ENCODE assay signal across 34 cellular contexts in genomic region chr17:19381741-19382444, GRCh38. TPM values are rescaled to one million over a fixed set of nuclear protein-coding genes. Genes with fewer than 3 reads are reported as not detected.
DNase-seq lines count a peak whose midpoint lies in the region; ATAC-seq and TF ChIP-seq lines count a peak whose summit lies in the region.
"Had no signal": no experiment of that assay in that cellular context is flagged by ENCODE, and none has a peak within 500 bp of the region (broad histone marks: within the 10 kb centered on the region; RNA-seq: fewer than 3 reads in every experiment).

No MANE protein-coding gene starts in this region.

- H3K9me3 ChIP-seq in A673 (ENCODE audit: low read depth, low read length, poor library complexity, severe bottlenecking) (no peaks in the 10 kb centered on the region), adrenal gland (replicated peaks in 1 of 3) (no peaks in the 10 kb centered on the region), muscle layer of colon (ENCODE audit: low read length) (no peaks in the 10 kb centered on the region)
- H3K9me3 ChIP-seq: BLaER1 treated with 17β-estradiol and CSF1 and Interleukin-3, amounts not matched to agents 10 nM and 100 nM; colonic mucosa; MG63; pancreas had no signal

- H3K36me3 ChIP-seq in A673 (ENCODE audit: insufficient read depth, low read length, poor library complexity, severe bottlenecking) (peaks cover 58% of the 10 kb centered on the region), adrenal gland (replicated peaks in 1 of 2) (peaks cover 0 to 53% of the 10 kb centered on the region in 2 donors), muscle layer of colon (ENCODE audit: insufficient read depth, low read length) (peaks cover 42% of the 10 kb centered on the region)

- H3K27me3 ChIP-seq in A673 (replicated peaks; ENCODE audit: insufficient read depth, low read depth, low read length, poor library complexity): no peaks in the 10 kb centered on the region
- H3K27me3 ChIP-seq in adrenal gland: no peaks in the 10 kb centered on the region
- H3K27me3 ChIP-seq in muscle layer of colon (ENCODE audit: control insufficient read depth in 1 of 2, insufficient read depth in 2 of 2, low read length in 2 of 2): no peaks in the 10 kb centered on the region
- H3K27me3 ChIP-seq: BLaER1 treated with 17β-estradiol and CSF1 and Interleukin-3, amounts not matched to agents 10 nM and 100 nM; colonic mucosa; hepatocyte; MG63; pancreas had no signal

- POLR2A ChIA-PET in A673 (lab: Charles Lee; ENCODE audit: low non-redundant PET): no interaction called here

- no peak for TF ChIP-seq POLR2A in adrenal gland (IDR thresholded peaks at IDR 0.05)

- 89 to 96% (median 92%) methylated on average over 31 of the region's 31 CpGs for WGBS in adrenal gland, 4 donors

- BruUV-seq in A673 (replicated peaks; lab: Mats Ljungman, UMichigan): no TSS peak

- ATAC-seq in GM21619 (IDR thresholded peaks at IDR 0.05; ENCODE audit: unreplicated experiment): no peak
- no peak for ATAC-seq in GM21360 (IDR thresholded peaks at IDR 0.05; ENCODE audit: unreplicated experiment)
- ATAC-seq in GM21515 (IDR thresholded peaks at IDR 0.05; ENCODE audit: unreplicated experiment): no peak
- ATAC-seq: left lobe of liver; naive thymus-derived CD4-positive, alpha-beta T cell; Panc1; pancreas; WTC11 had no signal

- intact Hi-C loops in A673 (cut with micrococcal nuclease; ENCODE audit: unreplicated experiment) (no loop called here), adrenal gland (cut with DNase I) (no loop called here)

- DNase-seq in A673 (ENCODE audit: low spot score) (no peak), adrenal gland (peak in 5 of 7 donors; percentile 11 to 53 (median 16)), NCI-H2196 treated with DMSO at 0.1 percent for 48 hours (lab: John Stamatoyannopoulos, UW; ENCODE audit: unreplicated experiment) (no peak)
- DNase-seq in stimulated activated CD8-positive, alpha-beta memory T cell treated with anti-CD3 and anti-CD28 coated beads, Interleukin-4, amount 100 ng/mL, for 48 hours: peak; percentile 10
- DNase-seq: activated CD4-positive, alpha-beta T cell treated with anti-CD3 and anti-CD28 coated beads, Interleukin-2, amount 50 U/mL, for 1 hour; activated naive CD4-positive, alpha-beta T cell; activated T-cell treated with anti-CD3 and anti-CD28 coated beads, Interleukin-2, amount 50 U/mL, for 48 hours; colonic mucosa; COR-L47; DMS53; effector memory CD4-positive, alpha-beta T cell; erythroblast; foreskin fibroblast; GDM1; immature natural killer cell; KBM-7; MG63; naive thymus-derived CD4-positive, alpha-beta T cell; NCI-H1105 treated with DMSO at 0.1 percent for 48 hours; NCI-H2029; NCI-H2227 treated with DMSO at 0.1 percent for 48 hours; stimulated activated CD4-positive, alpha-beta T cell treated with anti-CD3 and anti-CD28 coated beads, Interleukin-4, amount 100 ng/mL, for 4 hours; stimulated activated naive CD4-positive, alpha-beta T cell had no signal

- CTCF ChIA-PET in A673 (lab: Charles Lee): no interaction called here

- H3K9ac ChIP-seq in muscle layer of colon (ENCODE audit: low read length): no peak overlapping the region
- H3K9ac ChIP-seq: BLaER1 treated with 17β-estradiol and CSF1 and Interleukin-3, amounts not matched to agents 10 nM and 100 nM had no signal

- H3K27ac ChIP-seq in A673 (ENCODE audit: low read depth, low read length, poor library complexity, severe bottlenecking) (peak overlapping the region; percentile 32), adrenal gland (peak overlapping the region in 1 of 5 donors; percentile 36), muscle layer of colon (ENCODE audit: low read depth, low read length) (peak overlapping the region; percentile 63)
- H3K27ac ChIP-seq: BLaER1 treated with 17β-estradiol and CSF1 and Interleukin-3, amounts not matched to agents 10 nM and 100 nM; colonic mucosa; hepatocyte; pancreas had no signal

- H3K4me1 ChIP-seq in A673 (ENCODE audit: insufficient read depth, low read length, poor library complexity, severe bottlenecking) (peaks cover 35% of the 10 kb centered on the region), adrenal gland (replicated peaks in 1 of 2) (peaks cover 22 to 46% of the 10 kb centered on the region in 2 donors), muscle layer of colon (ENCODE audit: insufficient read depth, low read length) (peaks cover 65% of the 10 kb centered on the region)

- no peak for TF ChIP-seq CTCF in A673 (conservative IDR thresholded peaks at IDR 0.05; ENCODE audit: low read depth, low read length)
- TF ChIP-seq CTCF in adrenal gland (IDR thresholded peaks at IDR 0.05): no peak

- H3K4me3 ChIP-seq in A673 (ENCODE audit: low read depth, low read length, poor library complexity, severe bottlenecking) (no peak overlapping the region), adrenal gland (no peak overlapping the region), muscle layer of colon (ENCODE audit: low read depth in 1 of 2, low read length in 2 of 2) (no peak overlapping the region)
- H3K4me3 ChIP-seq: BLaER1 treated with 17β-estradiol and CSF1 and Interleukin-3, amounts not matched to agents 10 nM and 100 nM; colonic mucosa; hepatocyte; MG63; pancreas had no signal

RNA-seq across cellular contexts. Expression of gene MAPK7, which starts 3.6 kb away (rescaled TPM):
- 40.0 and 55.8 TPM in 2 replicates for total RNA-seq in A673 (2021)
- 100 to 1,000 TPM in 1 of 8 donors, 10 to 100 TPM in 7; 37.4 to 223 (median 48.3) TPM for total RNA-seq in adrenal gland
- 10 to 100 TPM; 22.6 to 41.3 (median 26.8) TPM for polyA plus RNA-seq in adrenal gland

RNA-seq across cellular contexts. Expression of gene MFAP4, which starts 5.1 kb away (rescaled TPM):
- total RNA-seq in A673 (2021): 60.9 and 92.7 TPM in 2 replicates
- 10 to 100 TPM; 24.1 to 84.5 (median 29.9) TPM for total RNA-seq in adrenal gland
- polyA plus RNA-seq in adrenal gland: 10 to 100 TPM; 36.8 to 53.6 (median 40.1) TPM
- total RNA-seq: HT1080; naive thymus-derived CD4-positive, alpha-beta T cell had no signal
- polyA plus RNA-seq: naive thymus-derived CD4-positive, alpha-beta T cell had no signal

RNA-seq across cellular contexts. Expression of gene B9D1, which starts 19.4 kb away (rescaled TPM):
- total RNA-seq in A673 (2021) (37.0 and 45.2 TPM in 2 replicates), adrenal gland (10 to 100 TPM; 19.3 to 67.7 (median 30.1) TPM)
- 10 to 100 TPM; 24.7 to 56.4 (median 37.2) TPM for polyA plus RNA-seq in adrenal gland

RNA-seq across cellular contexts. Expression of gene RNF112, which starts 29.1 kb away (rescaled TPM):
- total RNA-seq in A673 (2021) (0.09 and 0.57 TPM in 2 replicates), adrenal gland (1 to 10 TPM in 5 of 8 donors, under 1 TPM in 2, not detected in 1; 0.88 to 4.6 (median 2.0) TPM)
- polyA plus RNA-seq in adrenal gland: 10 to 100 TPM in 1 of 3 donors, 1 to 10 TPM in 2; 2.8 to 35.6 (median 6.4) TPM
- total RNA-seq: HT1080 had no signal
- polyA plus RNA-seq: immature natural killer cell had no signal

Comparison
In these comparisons a context has a peak if more than half of its experiments do, and no peak if none do; other contexts are left out.
1. DNase-seq: peak in adrenal gland (5 of 7) and stimulated activated CD8-positive, alpha-beta memory T cell treated with anti-CD3 and anti-CD28 coated beads, Interleukin-4, amount 100 ng/mL, for 48 hours (single experiment); none in A673 (single experiment) and NCI-H2196 treated with DMSO at 0.1 percent for 48 hours (single experiment).